8 cellular contexts compared by ENCODE assay signal in the genomic region with DNA sequence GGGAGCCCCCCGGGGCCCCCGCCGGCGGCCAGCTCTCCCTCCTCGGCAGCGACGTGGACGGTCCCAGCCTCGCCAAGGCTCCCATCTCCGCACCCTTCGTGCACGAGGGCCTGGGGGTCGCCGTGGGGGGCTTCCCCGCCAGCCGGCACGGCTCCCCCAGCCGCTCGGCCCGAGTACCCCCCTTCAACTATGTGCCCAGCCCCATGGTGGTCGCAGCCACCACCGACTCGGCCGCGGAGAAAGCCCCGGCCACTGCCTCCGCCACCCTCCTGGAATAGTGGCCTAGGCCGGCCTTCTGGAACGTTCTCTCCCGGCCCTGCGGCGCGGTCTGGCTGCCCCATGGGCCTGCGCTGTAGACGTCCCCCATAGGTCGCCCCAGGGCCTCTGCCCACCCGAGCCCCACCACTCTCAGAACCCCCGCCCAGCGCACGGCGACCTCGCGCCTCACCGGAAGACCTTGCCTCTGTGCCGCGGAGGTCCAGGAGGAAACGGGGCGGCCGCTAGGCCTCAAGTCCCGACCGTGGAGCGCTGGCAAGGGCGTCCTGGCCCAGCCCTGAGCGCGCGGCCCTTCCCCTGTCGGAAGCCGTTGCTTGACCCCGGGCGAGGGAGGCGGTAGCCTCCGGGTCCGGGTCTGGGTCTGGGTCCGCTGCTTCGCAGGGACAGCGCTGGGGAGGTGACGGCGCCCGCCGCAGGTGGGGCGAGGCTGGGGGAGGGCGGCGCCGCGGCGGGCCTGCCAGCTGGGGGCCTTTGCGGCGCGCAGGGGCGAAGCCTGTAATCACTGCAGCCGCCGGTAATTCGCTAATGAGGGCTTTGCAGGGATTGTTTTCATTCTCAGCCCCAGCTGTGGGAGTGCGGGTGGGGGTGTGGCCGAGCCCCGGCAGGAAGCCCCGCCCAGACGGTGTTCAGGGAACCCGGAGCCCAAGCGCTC. TPM values are rescaled to one million over a fixed set of nuclear protein-coding genes. Genes with fewer than 3 reads are reported as not detected.
A peak's percentile ranks its signal among the peaks of the same experiment; 100 is the strongest.
DNase-seq lines count a peak whose midpoint lies in the region; ATAC-seq and TF ChIP-seq lines count a peak whose summit lies in the region.

No MANE protein-coding gene starts in this region.

- H3K4me2 ChIP-seq in Karpas-422 (ENCODE audit: low read depth, low read length, poor library complexity, severe bottlenecking) = no peak overlapping the region

- no peak overlapping the region for H2AFZ ChIP-seq in Karpas-422 (ENCODE audit: low read length)

- H3K9ac ChIP-seq in Karpas-422 (ENCODE audit: low read length) = no peak overlapping the region
- H3K9ac ChIP-seq in mucosa of stomach (ENCODE audit: low read length) = peak overlapping the region; percentile 15

- H4K20me1 ChIP-seq in Karpas-422 (ENCODE audit: insufficient read depth, low read depth, low read length) = peaks cover 44% of the 10 kb centered on the region; the same call in 1 of the 2 replicates

- TF ChIP-seq CTCF in coronary artery (IDR thresholded peaks at IDR 0.05) = no peak

- DNase-seq in AG20443 (ENCODE audit: low spot score) (peak; percentile 70), Karpas-422 (peak; percentile 82), coronary artery (ENCODE audit: low spot score) (no peak)
- peak; percentile 68 for DNase-seq in activated CD4-positive, CD25-positive, alpha-beta regulatory T cell treated with anti-CD3 and anti-CD28 coated beads, Interleukin-2, amount 50 U/mL, for 72 hours
- DNase-seq in stimulated activated naive CD4-positive, alpha-beta T cell (lab: John Stamatoyannopoulos, UW) = peak; percentile 42 to 67 (median 50)

- no peak overlapping the region for H3K4me3 ChIP-seq in Karpas-422 (ENCODE audit: low read length)
- peak overlapping the region; percentile 69 for H3K4me3 ChIP-seq in coronary artery
- H3K4me3 ChIP-seq in mucosa of stomach (ENCODE audit: low read length) = no peak overlapping the region

- H3K27ac ChIP-seq in Karpas-422 (ENCODE audit: low read length) = no peak overlapping the region
- H3K27ac ChIP-seq in coronary artery = no peak overlapping the region

- H3K27me3 ChIP-seq in Karpas-422 (ENCODE audit: low read length) (no peaks in the 10 kb centered on the region), mucosa of stomach (ENCODE audit: control insufficient read depth, insufficient read depth, low read length) (peaks cover 80% of the 10 kb centered on the region)

- no peaks in the 10 kb centered on the region for H3K36me3 ChIP-seq in Karpas-422 (ENCODE audit: insufficient read depth, low read length)
- no peaks in the 10 kb centered on the region for H3K36me3 ChIP-seq in mucosa of stomach (ENCODE audit: control insufficient read depth, insufficient read depth, low read length)

- H3K4me1 ChIP-seq in Karpas-422 (ENCODE audit: low read length) (peaks cover 21% of the 10 kb centered on the region), mucosa of stomach (ENCODE audit: control insufficient read depth, insufficient read depth, low read length) (peaks cover 51% of the 10 kb centered on the region)

- H3K9me2 ChIP-seq in Karpas-422 (replicated peaks; ENCODE audit: insufficient read depth, low read length) = no peaks in the 10 kb centered on the region

- H3K79me2 ChIP-seq in Karpas-422 (ENCODE audit: low read length) = no peaks in the 10 kb centered on the region

- ATAC-seq in HG02852 (IDR thresholded peaks at IDR 0.05; ENCODE audit: unreplicated experiment) (no peak), HG03571 (IDR thresholded peaks at IDR 0.05; ENCODE audit: unreplicated experiment) (no peak)

- H3K9me3 ChIP-seq in Karpas-422 (ENCODE audit: low read length) = no peaks in the 10 kb centered on the region
- no peaks in the 10 kb centered on the region for H3K9me3 ChIP-seq in mucosa of stomach (ENCODE audit: control insufficient read depth, low read length)

RNA-seq across cellular contexts. Expression of gene C19orf25, which starts 8.8 kb away (rescaled TPM):
- 26.4 and 62.2 TPM in 2 replicates for total RNA-seq in Karpas-422 (2014; rRNA removed; shearing (Covaris generic); ENCODE audit: low replicate concordance)

RNA-seq across cellular contexts. Expression of gene PCSK4, which starts 19.9 kb away (rescaled TPM):
- total RNA-seq in Karpas-422 (2014; rRNA removed; shearing (Covaris generic); ENCODE audit: low replicate concordance) = 2.0 and 5.0 TPM in 2 replicates

RNA-seq across cellular contexts. Expression of gene APC2, which starts 20.3 kb away (rescaled TPM):
- 1.1 and 2.8 TPM in 2 replicates for total RNA-seq in Karpas-422 (2014; rRNA removed; shearing (Covaris generic); ENCODE audit: low replicate concordance)

RNA-seq across cellular contexts. Expression of gene REEP6, which starts 20.8 kb away (rescaled TPM):
- total RNA-seq in Karpas-422 (2014; rRNA removed; shearing (Covaris generic); ENCODE audit: low replicate concordance) = 1.3 and 1.5 TPM in 2 replicates

RNA-seq across cellular contexts. Expression of gene RPS15, which starts 32.0 kb away (rescaled TPM):
- 2,088 and 3,414 TPM in 2 replicates for total RNA-seq in Karpas-422 (2014; rRNA removed; shearing (Covaris generic); ENCODE audit: low replicate concordance)
